Comparison of ENCODE assay signal across 1 cellular context in genomic region chr4:62871057-62871456, GRCh38.
TF ChIP-seq lines count a peak whose summit lies in the region.

No MANE protein-coding gene starts in this region.

TF ChIP-seq in SK-N-SH, 30 proteins besides CTCF, POLR2A, EP300 and RAD21 (continued from another document):
- TF ChIP-seq USF2 (IDR thresholded peaks at IDR 0.05; ENCODE audit: borderline replicate concordance, low read depth, low read length) (no peak), POLR2AphosphoS5 (IDR thresholded peaks at IDR 0.05; ENCODE audit: low read depth, low read length) (no peak), JUND (IDR thresholded peaks at IDR 0.05) (no peak)
